ENCODE assay signal across 16 cellular contexts in genomic region chr10:86023336-86023735, GRCh38.
DNase-seq lines count a peak whose midpoint lies in the region; ATAC-seq, FAIRE-seq and TF ChIP-seq lines count a peak whose summit lies in the region.
"Had no signal": no experiment of that assay in that cellular context is flagged by ENCODE, and none has a peak within 500 bp of the region (broad histone marks: within the 10 kb centered on the region; RNA-seq: fewer than 3 reads in every experiment).

No MANE protein-coding gene starts in this region.

- H3K27ac Mint-ChIP-seq in stimulated activated effector memory CD8-positive, alpha-beta T cell treated with anti-CD3 and anti-CD28 coated beads, Interleukin-12 subunit alpha, Interleukin-12 subunit beta, amount 100 ng/mL, for 72 hours, result no peak overlapping the region
- H3K27ac Mint-ChIP-seq: CD4-positive, CD25-positive, alpha-beta regulatory T cell; HFFc6 had no signal

- no peak overlapping the region for H3K18ac ChIP-seq in mesendoderm (ENCODE audit: low read length)

- H3K27ac ChIP-seq in BLaER1 (no peak overlapping the region), mesendoderm (ENCODE audit: low read depth, low read length) (no peak overlapping the region), thyroid gland (no peak overlapping the region)
- H3K27ac ChIP-seq: 22Rv1, HL-60 had no signal

- TF ChIP-seq POLR2A in thyroid gland (IDR thresholded peaks at IDR 0.05), result no peak

- H3K23ac ChIP-seq in mesendoderm (ENCODE audit: low read length), result no peak overlapping the region

- no peak overlapping the region for H3K4ac ChIP-seq in mesendoderm (ENCODE audit: low read depth, low read length)

- peak; percentile 13 for FAIRE-seq in bronchial epithelial cell (lab: Jason Lieb, UNC)
- FAIRE-seq: H1 had no signal

- no peaks in the 10 kb centered on the region for H3K36me3 ChIP-seq in BLaER1
- H3K36me3 ChIP-seq in bronchial epithelial cell (ENCODE audit: control insufficient read depth, insufficient read depth, low read length), result no peaks in the 10 kb centered on the region
- H3K36me3 ChIP-seq in mesendoderm (ENCODE audit: control insufficient read depth, insufficient read depth, low read length), result no peaks in the 10 kb centered on the region
- H3K36me3 ChIP-seq in thyroid gland, result no peaks in the 10 kb centered on the region

- H3K9me3 Mint-ChIP-seq in stimulated activated effector memory CD8-positive, alpha-beta T cell treated with anti-CD3 and anti-CD28 coated beads, Interleukin-12 subunit alpha, Interleukin-12 subunit beta, amount 100 ng/mL, for 72 hours, result no peaks in the 10 kb centered on the region

- peak overlapping the region; percentile 25 for H2AK5ac ChIP-seq in mesendoderm (ENCODE audit: low read length)

- H3K4me2 ChIP-seq in BLaER1, result peak overlapping the region; percentile 63
- H3K4me2 ChIP-seq in mesendoderm (ENCODE audit: low read length), result no peak overlapping the region

- H3K36me3 Mint-ChIP-seq in stimulated activated effector memory CD8-positive, alpha-beta T cell treated with anti-CD3 and anti-CD28 coated beads, Interleukin-12 subunit alpha, Interleukin-12 subunit beta, amount 100 ng/mL, for 72 hours, result no peaks in the 10 kb centered on the region
- H3K36me3 Mint-ChIP-seq: CD4-positive, CD25-positive, alpha-beta regulatory T cell had no signal

- no peaks in the 10 kb centered on the region for H3K79me1 ChIP-seq in mesendoderm (ENCODE audit: low read length)

- no peak overlapping the region for H2BK15ac ChIP-seq in mesendoderm (replicated peaks; ENCODE audit: low read depth)

- H3K27me3 ChIP-seq in BLaER1 (no peaks in the 10 kb centered on the region), bronchial epithelial cell (ENCODE audit: control insufficient read depth, insufficient read depth, low read length) (no peaks in the 10 kb centered on the region), mesendoderm (ENCODE audit: insufficient read depth, low read length, poor library complexity) (no peaks in the 10 kb centered on the region), thyroid gland (no peaks in the 10 kb centered on the region)

- no CpG with 5 or more reads among the region's 3 CpGs for WGBS in mesendoderm (ENCODE audit: extremely low coverage, insufficient coverage, low lambda C conversion rate)
- WGBS in thyroid gland, 2 donors, result 84 to 87% methylated on average over 3 of the region's 3 CpGs

- no peak overlapping the region for H4K5ac ChIP-seq in mesendoderm (ENCODE audit: low read length)

- no peaks in the 10 kb centered on the region for H3K79me2 ChIP-seq in mesendoderm (ENCODE audit: control insufficient read depth, insufficient read depth, low read length)

- TF ChIP-seq CTCF in bronchial epithelial cell (IDR thresholded peaks at IDR 0.05; ENCODE audit: insufficient read depth, low read length, severe bottlenecking) (no peak), thyroid gland (IDR thresholded peaks at IDR 0.05) (no peak)

- peak; percentile 18 for DNase-seq in NCI-H82 (lab: John Stamatoyannopoulos, UW)
- DNase-seq in NCI-H82 treated with DMSO at 0.1 percent for 48 hours (lab: John Stamatoyannopoulos, UW; ENCODE audit: unreplicated experiment), result no peak
- DNase-seq in bronchial epithelial cell (ENCODE audit: low read depth), result no peak
- DNase-seq in mesendoderm, result no peak
- DNase-seq in stimulated activated effector memory CD8-positive, alpha-beta T cell treated with anti-CD3 and anti-CD28 coated beads, Interleukin-12 subunit alpha, Interleukin-12 subunit beta, amount 100 ng/mL, for 72 hours (ENCODE audit: low spot score in 2 of 2), result no peak
- no peak for DNase-seq in thyroid gland
- DNase-seq: CD4-positive, CD25-positive, alpha-beta regulatory T cell; DMS53; GF-D8; HCEC 1CT; HFFc6 had no signal

- H3K4me3 ChIP-seq in BLaER1, result no peak overlapping the region
- no peak overlapping the region for H3K4me3 ChIP-seq in bronchial epithelial cell (ENCODE audit: low read depth, low read length)
- H3K4me3 ChIP-seq in mesendoderm (ENCODE audit: low read length), result no peak overlapping the region
- no peak overlapping the region for H3K4me3 ChIP-seq in thyroid gland (replicated peaks in 1 of 3)

- peaks cover 62% of the 10 kb centered on the region for H3K4me1 ChIP-seq in BLaER1
- peaks cover 10% of the 10 kb centered on the region for H3K4me1 ChIP-seq in mesendoderm (ENCODE audit: control insufficient read depth, low read depth, low read length)
- peaks cover 5 to 15% of the 10 kb centered on the region in 2 donors for H3K4me1 ChIP-seq in thyroid gland

- H3K9me3 ChIP-seq in BLaER1, result 0 out of 2 replicates have a peak, but pooled peaks cover under 1% of the 10 kb centered on the region
- H3K9me3 ChIP-seq in thyroid gland, result no peaks in the 10 kb centered on the region

- no peaks in the 10 kb centered on the region for H3K4me1 Mint-ChIP-seq in stimulated activated effector memory CD8-positive, alpha-beta T cell treated with anti-CD3 and anti-CD28 coated beads, Interleukin-12 subunit alpha, Interleukin-12 subunit beta, amount 100 ng/mL, for 72 hours
- H3K4me1 Mint-ChIP-seq: CD4-positive, CD25-positive, alpha-beta regulatory T cell had no signal

- no peaks in the 10 kb centered on the region for H4K20me1 ChIP-seq in BLaER1

- H2BK5ac ChIP-seq in mesendoderm (ENCODE audit: low read length), result peak overlapping the region; percentile 39

- no peak overlapping the region for H4K8ac ChIP-seq in mesendoderm (ENCODE audit: low read depth, low read length)

- intact Hi-C loops in thyroid gland (cut with DNase I), result no loop called here

- ATAC-seq in stimulated activated effector memory CD8-positive, alpha-beta T cell treated with anti-CD3 and anti-CD28 coated beads, Interleukin-12 subunit alpha, Interleukin-12 subunit beta, amount 100 ng/mL, for 72 hours, result no peak
- no peak for ATAC-seq in GM18907 (IDR thresholded peaks at IDR 0.05; ENCODE audit: unreplicated experiment)

- H3K56ac ChIP-seq in mesendoderm (ENCODE audit: low read length), result peak overlapping the region; percentile 17

- H3K9ac ChIP-seq in BLaER1 (no peak overlapping the region), mesendoderm (ENCODE audit: low read length) (no peak overlapping the region)

- no peak overlapping the region for H2BK120ac ChIP-seq in mesendoderm (ENCODE audit: low read depth, low read length)

- no peak overlapping the region for H3K4me3 Mint-ChIP-seq in stimulated activated effector memory CD8-positive, alpha-beta T cell treated with anti-CD3 and anti-CD28 coated beads, Interleukin-12 subunit alpha, Interleukin-12 subunit beta, amount 100 ng/mL, for 72 hours
- H3K4me3 Mint-ChIP-seq: CD4-positive, CD25-positive, alpha-beta regulatory T cell; HFFc6 had no signal
